In genomic region chr3:72797773-72798543, GRCh38 we compare ENCODE assay signal across 1 cellular context.
A peak's percentile ranks its signal among the peaks of the same experiment; 100 is the strongest.
TF ChIP-seq lines count a peak whose summit lies in the region.

No MANE protein-coding gene starts in this region.

TF ChIP-seq in HEK293, 187 proteins besides CTCF, POLR2A, EP300 and RAD21 (continued from another document):
- TF ChIP-seq SALL2 (tag by site-specific recombination; IDR thresholded peaks at IDR 0.05; ENCODE audit: borderline replicate concordance) (no peak), OSR2 (tag by site-specific recombination; IDR thresholded peaks at IDR 0.05) (no peak), ZNF157 (tag by site-specific recombination; IDR thresholded peaks at IDR 0.05) (no peak), ZBTB10 (tag by site-specific recombination; IDR thresholded peaks at IDR 0.05) (no peak), ZNF449 (tag by site-specific recombination; IDR thresholded peaks at IDR 0.05) (0 out of 2 replicates have a peak, but pooled peaks have one; percentile 49), HOXA7 (CRISPR knock-in tag; IDR thresholded peaks at IDR 0.05; ENCODE audit: borderline replicate concordance) (no peak), ZNF223 (tag by site-specific recombination; IDR thresholded peaks at IDR 0.05) (no peak), ZNF501 (tag by site-specific recombination; IDR thresholded peaks at IDR 0.05) (no peak)
